ENCODE assay signal across 20 cellular contexts in the genomic region with DNA sequence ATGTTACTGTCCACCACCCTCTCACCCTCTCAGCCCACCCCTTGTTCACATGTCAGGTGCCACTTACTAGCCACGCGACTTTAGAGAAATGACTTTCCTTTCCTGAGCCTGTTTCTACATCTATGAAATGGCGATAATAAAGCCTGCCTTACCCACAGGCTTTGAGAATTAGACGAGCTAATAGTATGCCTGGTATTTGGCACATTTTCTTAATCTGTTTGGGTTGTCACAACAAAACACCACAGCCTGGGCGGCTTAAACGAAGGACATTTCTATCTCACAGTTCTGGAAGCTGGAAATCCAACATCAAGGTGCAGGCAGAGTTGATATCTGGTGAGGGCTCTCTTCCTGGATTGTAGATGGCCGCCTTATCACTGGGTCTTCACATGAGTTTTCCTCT.
"Had no signal": no experiment of that assay in that cellular context is flagged by ENCODE, and none has a peak within 500 bp of the region (broad histone marks: within the 10 kb centered on the region; RNA-seq: fewer than 3 reads in every experiment).

No MANE protein-coding gene starts in this region.

- H3K36me3 ChIP-seq: cardiac muscle cell, left lung, right lobe of liver, upper lobe of right lung had no signal

- H3K4me1 ChIP-seq: right lobe of liver, testis had no signal

- H3K27me3 Mint-ChIP-seq: stimulated activated naive CD8-positive, alpha-beta T cell treated with anti-CD3 and anti-CD28 coated beads, Interleukin-15, amount 100 ng/mL, for 72 hours had no signal

- H3K4me3 ChIP-seq: cardiac muscle cell, dorsolateral prefrontal cortex, left lung, right lobe of liver, testis, upper lobe of right lung had no signal

- H3K27ac ChIP-seq: cardiac muscle cell, right lobe of liver, testis, upper lobe of right lung had no signal

- DNase-seq: activated CD4-positive, CD25-positive, alpha-beta regulatory T cell treated with anti-CD3 and anti-CD28 coated beads, Interleukin-2, amount 50 U/mL, for 72 hours; activated naive CD4-positive, alpha-beta T cell; activated naive CD8-positive, alpha-beta T cell treated with anti-CD3 and anti-CD28 coated beads, Interleukin-2, amount 50 U/mL, for 24 hours; aorta; dorsolateral prefrontal cortex; hippocampal formation; kidney; left lung; occipital lobe; right lobe of liver; stimulated activated CD4-positive, alpha-beta T cell treated with anti-CD3 and anti-CD28 coated beads, Interleukin-1b, Interleukin-23, amount 100 ng/mL, for 48 hours; stimulated activated naive CD8-positive, alpha-beta T cell treated with anti-CD3 and anti-CD28 coated beads, Interleukin-15, amount 100 ng/mL, for 72 hours; SW 1271; testis; upper lobe of right lung had no signal

- H3K27ac Mint-ChIP-seq: activated naive CD8-positive, alpha-beta T cell treated with anti-CD3 and anti-CD28 coated beads, Interleukin-2, amount 50 U/mL, for 24 hours; natural killer cell treated with Interleukin-12 subunit alpha and Interleukin-12 subunit beta and Interleukin-15 and Interleukin-18, amount 100 ng/mL, for 72 hours; progenitor cell of endocrine pancreas; T-helper 2 cell treated with Interferon-gamma antibody and Interleukin-4, amounts not matched to agents 5 μg/mL and 100 μg/mL, for 36 hours had no signal

- H3K4me3 Mint-ChIP-seq: activated naive CD8-positive, alpha-beta T cell treated with anti-CD3 and anti-CD28 coated beads, Interleukin-2, amount 50 U/mL, for 24 hours; natural killer cell treated with Interleukin-12 subunit alpha and Interleukin-12 subunit beta and Interleukin-15 and Interleukin-18, amount 100 ng/mL, for 72 hours; stimulated activated naive CD8-positive, alpha-beta T cell treated with anti-CD3 and anti-CD28 coated beads, Interleukin-15, amount 100 ng/mL, for 72 hours; T-helper 2 cell treated with Interferon-gamma antibody and Interleukin-4, amounts not matched to agents 5 μg/mL and 100 μg/mL, for 36 hours had no signal

- H3K36me3 Mint-ChIP-seq: natural killer cell treated with Interleukin-12 subunit alpha and Interleukin-12 subunit beta and Interleukin-15 and Interleukin-18, amount 100 ng/mL, for 72 hours had no signal

- H3K9me3 ChIP-seq: left lung, right lobe of liver, testis, upper lobe of right lung had no signal

- H3K9me3 Mint-ChIP-seq: activated naive CD8-positive, alpha-beta T cell treated with anti-CD3 and anti-CD28 coated beads, Interleukin-2, amount 50 U/mL, for 24 hours; natural killer cell treated with Interleukin-12 subunit alpha and Interleukin-12 subunit beta and Interleukin-15 and Interleukin-18, amount 100 ng/mL, for 72 hours; stimulated activated naive CD8-positive, alpha-beta T cell treated with anti-CD3 and anti-CD28 coated beads, Interleukin-15, amount 100 ng/mL, for 72 hours; T-helper 2 cell treated with Interferon-gamma antibody and Interleukin-4, amounts not matched to agents 5 μg/mL and 100 μg/mL, for 36 hours had no signal

- ATAC-seq: activated naive CD8-positive, alpha-beta T cell treated with anti-CD3 and anti-CD28 coated beads, Interleukin-2, amount 50 U/mL, for 24 hours; esophagus mucosa; left lung; natural killer cell treated with Interleukin-12 subunit alpha and Interleukin-12 subunit beta and Interleukin-15 and Interleukin-18, amount 100 ng/mL, for 72 hours; right lobe of liver; stimulated activated naive CD8-positive, alpha-beta T cell treated with anti-CD3 and anti-CD28 coated beads, Interleukin-15, amount 100 ng/mL, for 72 hours; upper lobe of right lung had no signal

- H3K27me3 ChIP-seq: cardiac muscle cell, left lung, right lobe of liver, testis, upper lobe of right lung had no signal
